ENCODE assay signal across 20 cellular contexts in genomic region chr3:127089487-127090145, GRCh38.
DNase-seq lines count a peak whose midpoint lies in the region; ATAC-seq and TF ChIP-seq lines count a peak whose summit lies in the region.
"Had no signal": no experiment of that assay in that cellular context is flagged by ENCODE, and none has a peak within 500 bp of the region (broad histone marks: within the 10 kb centered on the region; RNA-seq: fewer than 3 reads in every experiment).

No MANE protein-coding gene starts in this region.

- H3K9me3 ChIP-seq in endodermal cell (ENCODE audit: control insufficient read depth, low read length) (no peaks in the 10 kb centered on the region), aorta (ENCODE audit: control insufficient read depth, low read length) (no peaks in the 10 kb centered on the region)
- H3K9me3 ChIP-seq: ascending aorta, mucosa of descending colon, pancreas had no signal

- H3K4me3 ChIP-seq in endodermal cell (ENCODE audit: low read length), result no peak overlapping the region
- no peak overlapping the region for H3K4me3 ChIP-seq in aorta (ENCODE audit: low read length in 2 of 2)
- H3K4me3 ChIP-seq: ascending aorta, hepatocyte, mucosa of descending colon, pancreas had no signal

- H3K36me3 Mint-ChIP-seq in endodermal cell (ENCODE audit: low read depth), result no peaks in the 10 kb centered on the region
- H3K36me3 Mint-ChIP-seq in activated T-cell treated with anti-CD3 and anti-CD28 coated beads, Interleukin-2, amount 50 U/mL, for 24 hours (ENCODE audit: low read depth), result no peaks in the 10 kb centered on the region

- H3K4me1 ChIP-seq in endodermal cell (ENCODE audit: control insufficient read depth, insufficient read depth, low read length) (no peaks in the 10 kb centered on the region), aorta (ENCODE audit: control insufficient read depth in 1 of 2, insufficient read depth in 2 of 2, low read length in 2 of 2) (no peaks in the 10 kb centered on the region)
- H3K4me1 ChIP-seq: ascending aorta, pancreas had no signal

- H3K4me1 Mint-ChIP-seq in stimulated activated naive CD8-positive, alpha-beta T cell treated with anti-CD3 and anti-CD28 coated beads, Interleukin-15, amount 100 ng/mL, for 72 hours, result no peaks in the 10 kb centered on the region
- H3K4me1 Mint-ChIP-seq in endodermal cell, result no peaks in the 10 kb centered on the region
- no peaks in the 10 kb centered on the region for H3K4me1 Mint-ChIP-seq in activated T-cell treated with anti-CD3 and anti-CD28 coated beads, Interleukin-2, amount 50 U/mL, for 24 hours (ENCODE audit: low read depth)
- H3K4me1 Mint-ChIP-seq: activated B cell treated with CpG ODN at 0.5 μM for 24 hours had no signal

- DNase-seq in stimulated activated naive CD8-positive, alpha-beta T cell treated with anti-CD3 and anti-CD28 coated beads, Interleukin-15, amount 100 ng/mL, for 72 hours, result no peak
- DNase-seq in stimulated activated naive CD8-positive, alpha-beta T cell treated with anti-CD3 and anti-CD28 coated beads, Interleukin-15, Interleukin-2, amounts not matched to agents 100 U/mL and 50 U/mL, for 24 hours, result no peak
- DNase-seq in endodermal cell (no peak), myocyte (ENCODE audit: low read depth) (peak; percentile 27), aorta (peak; percentile 38 to 43), AG08396 (ENCODE audit: low spot score) (no peak)
- no peak for DNase-seq in activated T-cell treated with anti-CD3 and anti-CD28 coated beads, Interleukin-2, amount 50 U/mL, for 24 hours
- DNase-seq: activated B cell treated with CpG ODN at 0.5 μM for 24 hours, activated gamma-delta T cell, cortex of kidney, GF-D8, Kasumi-1, mucosa of descending colon, NCI-H1417, SHP77, T-helper 2 cell had no signal

- peaks cover 8% of the 10 kb centered on the region for H3K27me3 Mint-ChIP-seq in stimulated activated naive CD8-positive, alpha-beta T cell treated with anti-CD3 and anti-CD28 coated beads, Interleukin-15, amount 100 ng/mL, for 72 hours
- no peaks in the 10 kb centered on the region for H3K27me3 Mint-ChIP-seq in endodermal cell (ENCODE audit: insufficient read depth)
- H3K27me3 Mint-ChIP-seq in activated T-cell treated with anti-CD3 and anti-CD28 coated beads, Interleukin-2, amount 50 U/mL, for 24 hours, result peaks cover 10% of the 10 kb centered on the region

- H3K9me3 Mint-ChIP-seq in stimulated activated naive CD8-positive, alpha-beta T cell treated with anti-CD3 and anti-CD28 coated beads, Interleukin-15, amount 100 ng/mL, for 72 hours, result no peaks in the 10 kb centered on the region
- H3K9me3 Mint-ChIP-seq in endodermal cell, result no peaks in the 10 kb centered on the region
- no peaks in the 10 kb centered on the region for H3K9me3 Mint-ChIP-seq in activated T-cell treated with anti-CD3 and anti-CD28 coated beads, Interleukin-2, amount 50 U/mL, for 24 hours
- H3K9me3 Mint-ChIP-seq: activated B cell treated with CpG ODN at 0.5 μM for 24 hours had no signal

- peak overlapping the region in 1 of 2 donors; percentile 79 for H3K27ac Mint-ChIP-seq in stimulated activated naive CD8-positive, alpha-beta T cell treated with anti-CD3 and anti-CD28 coated beads, Interleukin-15, amount 100 ng/mL, for 72 hours
- H3K27ac Mint-ChIP-seq in endodermal cell, result no peak overlapping the region
- no peak overlapping the region for H3K27ac Mint-ChIP-seq in activated T-cell treated with anti-CD3 and anti-CD28 coated beads, Interleukin-2, amount 50 U/mL, for 24 hours
- H3K27ac Mint-ChIP-seq: activated B cell treated with CpG ODN at 0.5 μM for 24 hours had no signal

- 89 to 92% methylated on average over 6 to 7 of the region's 7 CpGs for WGBS in endodermal cell (ENCODE audit: insufficient coverage in 1 of 2, insufficient read length in 1 of 2), 2 experiments
- WGBS in aorta, 2 donors, result 91 to 93% methylated on average over 7 of the region's 7 CpGs

- intact Hi-C loops in aorta (cut with DNase I), result no loop called here

- ATAC-seq in stimulated activated naive CD8-positive, alpha-beta T cell treated with anti-CD3 and anti-CD28 coated beads, Interleukin-15, amount 100 ng/mL, for 72 hours, result peak; percentile 11
- ATAC-seq in stimulated activated naive CD8-positive, alpha-beta T cell treated with anti-CD3 and anti-CD28 coated beads, Interleukin-15, Interleukin-2, amounts not matched to agents 100 U/mL and 50 U/mL, for 24 hours, result no peak
- ATAC-seq in aorta (ENCODE audit: low FRiP score) (peak; percentile 27), GM18861 (IDR thresholded peaks at IDR 0.05; ENCODE audit: unreplicated experiment) (no peak)
- ATAC-seq: mucosa of descending colon had no signal

- H3K4me3 Mint-ChIP-seq in stimulated activated naive CD8-positive, alpha-beta T cell treated with anti-CD3 and anti-CD28 coated beads, Interleukin-15, amount 100 ng/mL, for 72 hours, result no peak overlapping the region
- no peak overlapping the region for H3K4me3 Mint-ChIP-seq in endodermal cell
- no peak overlapping the region for H3K4me3 Mint-ChIP-seq in activated T-cell treated with anti-CD3 and anti-CD28 coated beads, Interleukin-2, amount 50 U/mL, for 24 hours
- H3K4me3 Mint-ChIP-seq: activated B cell treated with CpG ODN at 0.5 μM for 24 hours had no signal

- H3K9ac ChIP-seq in endodermal cell (ENCODE audit: extremely low read depth, low read length, poor library complexity, severe bottlenecking), result no peak overlapping the region

- no peaks in the 10 kb centered on the region for H3K36me3 ChIP-seq in endodermal cell (ENCODE audit: control insufficient read depth, insufficient read depth, low read length)
- H3K36me3 ChIP-seq in aorta (ENCODE audit: control insufficient read depth in 1 of 2, insufficient read depth in 2 of 2, low read length in 1 of 2), result no peaks in the 10 kb centered on the region
- H3K36me3 ChIP-seq: ascending aorta, pancreas had no signal

- H3K27ac ChIP-seq in endodermal cell (ENCODE audit: low read depth, low read length), result peak overlapping the region; percentile 64
- no peak overlapping the region for H3K27ac ChIP-seq in aorta (ENCODE audit: low read depth in 1 of 2, low read length in 2 of 2)
- H3K27ac ChIP-seq: ascending aorta, hepatocyte, pancreas had no signal

- no peaks in the 10 kb centered on the region for H3K27me3 ChIP-seq in endodermal cell (ENCODE audit: control insufficient read depth, insufficient read depth, low read length, poor library complexity, severe bottlenecking)
- H3K27me3 ChIP-seq in aorta (ENCODE audit: control insufficient read depth in 1 of 2, insufficient read depth in 2 of 2, low read length in 1 of 2), result no peaks in the 10 kb centered on the region
- H3K27me3 ChIP-seq: ascending aorta, hepatocyte, pancreas had no signal

- TF ChIP-seq CTCF in endodermal cell (conservative IDR thresholded peaks at IDR 0.05), result no peak

Comparison
In these comparisons a context has a peak if more than half of its experiments do, and no peak if none do; other contexts are left out.
1. ATAC-seq: peak in stimulated activated naive CD8-positive, alpha-beta T cell treated with anti-CD3 and anti-CD28 coated beads, Interleukin-15, amount 100 ng/mL, for 72 hours (single experiment) and aorta (single experiment); none in stimulated activated naive CD8-positive, alpha-beta T cell treated with anti-CD3 and anti-CD28 coated beads, Interleukin-15, Interleukin-2, amounts not matched to agents 100 U/mL and 50 U/mL, for 24 hours (single experiment) and GM18861 (single experiment).
2. DNase-seq: peak in myocyte (single experiment) and aorta (2 of 2); none in stimulated activated naive CD8-positive, alpha-beta T cell treated with anti-CD3 and anti-CD28 coated beads, Interleukin-15, amount 100 ng/mL, for 72 hours (0 of 2), stimulated activated naive CD8-positive, alpha-beta T cell treated with anti-CD3 and anti-CD28 coated beads, Interleukin-15, Interleukin-2, amounts not matched to agents 100 U/mL and 50 U/mL, for 24 hours (single experiment), endodermal cell (single experiment), AG08396 (single experiment) and activated T-cell treated with anti-CD3 and anti-CD28 coated beads, Interleukin-2, amount 50 U/mL, for 24 hours (single experiment).